ENCODE assay signal across 26 cellular contexts in the genomic region with DNA sequence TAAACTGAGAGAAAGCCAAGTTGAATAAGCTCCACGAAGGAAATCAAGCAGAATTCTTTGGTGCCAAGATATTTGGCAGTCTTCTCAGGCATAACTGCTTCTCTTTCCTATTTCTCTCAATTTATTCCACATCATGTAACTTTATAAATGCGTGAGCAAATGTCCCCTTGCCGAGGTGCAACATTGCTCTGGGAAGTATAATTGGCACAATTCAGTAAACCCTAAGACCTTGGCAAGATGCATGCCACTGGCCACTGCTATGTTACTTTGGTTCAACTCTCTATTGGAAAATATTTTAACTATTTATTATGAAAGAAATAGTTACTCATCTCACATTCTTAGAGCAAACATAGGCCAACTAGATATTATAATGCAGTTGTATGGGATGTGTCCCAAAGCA.
DNase-seq lines count a peak whose midpoint lies in the region; TF ChIP-seq lines count a peak whose summit lies in the region.
"Had no signal": no experiment of that assay in that cellular context is flagged by ENCODE, and none has a peak within 500 bp of the region (broad histone marks: within the 10 kb centered on the region; RNA-seq: fewer than 3 reads in every experiment).

No MANE protein-coding gene starts in this region.

- H3K4me1 ChIP-seq in tibial artery (peaks cover 0 to 22% (median 0%) of the 10 kb centered on the region in 4 donors), tibial nerve (peaks cover 0 to 7% (median 0%) of the 10 kb centered on the region in 4 donors)
- H3K4me1 ChIP-seq: HAP-1 had no signal

- H3K27ac ChIP-seq in tibial artery (peak overlapping the region; percentile 18 to 34), tibial nerve (no peak overlapping the region)
- H3K27ac ChIP-seq: C4-2B, KMS-11, SK-N-MC had no signal

- TF ChIP-seq EP300 in tibial nerve (IDR thresholded peaks at IDR 0.05) = no peak

- intact Hi-C loops in tibial artery (cut with DNase I; ENCODE audit: low total_unique reads) = no loop called here

- no peaks in the 10 kb centered on the region for H3K27me3 ChIP-seq in MG63
- no peaks in the 10 kb centered on the region for H3K27me3 ChIP-seq in tibial artery
- H3K27me3 ChIP-seq in tibial nerve = no peaks in the 10 kb centered on the region

- H3K9me3 ChIP-seq in MG63 (no peaks in the 10 kb centered on the region; the same call in 1 of the 2 replicates), tibial artery (no peaks in the 10 kb centered on the region), tibial nerve (no peaks in the 10 kb centered on the region)
- H3K9me3 ChIP-seq: HAP-1 had no signal

- no peaks in the 10 kb centered on the region for H3K36me3 ChIP-seq in MG63
- H3K36me3 ChIP-seq in tibial artery = no peaks in the 10 kb centered on the region
- no peaks in the 10 kb centered on the region for H3K36me3 ChIP-seq in tibial nerve
- H3K36me3 ChIP-seq: HAP-1 had no signal

- no peak for TF ChIP-seq POLR2A in tibial nerve (IDR thresholded peaks at IDR 0.05)

- no peak overlapping the region for H3K4me3 ChIP-seq in MG63
- no peak overlapping the region for H3K4me3 ChIP-seq in tibial artery
- no peak overlapping the region for H3K4me3 ChIP-seq in tibial nerve
- H3K4me3 ChIP-seq: HAP-1, SK-N-MC had no signal

- peak; percentile 35 for DNase-seq in EH (ENCODE audit: low read depth)
- DNase-seq in MG63 = peak; percentile 81
- peak; percentile 81 for DNase-seq in fibroblast of gingiva (ENCODE audit: low read depth)
- peak; percentile 24 to 68 for DNase-seq in tibial artery
- DNase-seq in tibial nerve (ENCODE audit: low spot score in 2 of 2) = no peak
- no peak for DNase-seq in GM20000 (ENCODE audit: low spot score)
- DNase-seq in NCI-H82 treated with DMSO at 0.1 percent for 48 hours (lab: John Stamatoyannopoulos, UW; ENCODE audit: unreplicated experiment) = no peak
- DNase-seq in activated T-cell treated with anti-CD3 and anti-CD28 coated beads, Interleukin-2, amount 50 U/mL, for 48 hours = no peak
- DNase-seq: Caco-2; CD8-positive, alpha-beta T cell; DMS 273 treated with DMSO at 0.1 percent for 48 hours; DMS79; GF-D8; GOT3; NCI-H1048; NCI-H1417; NCI-H1694; NCI-H2029 treated with DMSO at 0.1 percent for 48 hours; NCI-H446 treated with DMSO at 0.1 percent for 48 hours; NCI-H526 treated with DMSO at 0.1 percent for 48 hours; OCI-M1; SIG-M5 had no signal

- 52 to 53% methylated on average over 3 of the region's 3 CpGs for WGBS in tibial nerve, 2 donors

- TF ChIP-seq CTCF in tibial artery (IDR thresholded peaks at IDR 0.05) (no peak), tibial nerve (IDR thresholded peaks at IDR 0.05) (no peak), GM20000 (IDR thresholded peaks at IDR 0.05; ENCODE audit: extremely low read depth, missing control alignments) (no peak)

Comparison
In these comparisons a context has a peak if more than half of its experiments do, and no peak if none do; other contexts are left out.
1. DNase-seq: peak in EH (single experiment), MG63 (single experiment), fibroblast of gingiva (single experiment) and tibial artery (2 of 2); none in tibial nerve (0 of 2), GM20000 (single experiment), NCI-H82 treated with DMSO at 0.1 percent for 48 hours (single experiment) and activated T-cell treated with anti-CD3 and anti-CD28 coated beads, Interleukin-2, amount 50 U/mL, for 48 hours (0 of 2).
2. H3K27ac ChIP-seq: peak in tibial artery (2 of 2); none in tibial nerve (0 of 4).